In genomic region chr12:68240079-68240478, GRCh38 we compare ENCODE assay signal across 1 cellular context.
TF ChIP-seq lines count a peak whose summit lies in the region.

No MANE protein-coding gene starts in this region.

TF ChIP-seq in K562, 482 proteins besides CTCF, POLR2A, EP300 and RAD21 (continued from another document):
- TF ChIP-seq RCOR1 (IDR thresholded peaks at IDR 0.05; ENCODE audit: borderline replicate concordance in 1 of 2, low read depth in 2 of 2, low read length in 2 of 2) = peak in 1 of 2 experiments; percentile 63; a peak in 1 of 4 replicates
- TF ChIP-seq KAT7 (CRISPR knock-in tag; IDR thresholded peaks at IDR 0.05; ENCODE audit: borderline replicate concordance) = no peak
- TF ChIP-seq NFE2 (IDR thresholded peaks at IDR 0.05; ENCODE audit: low read depth) = 0 out of 2 replicates have a peak, but pooled peaks have one; percentile 17
- TF ChIP-seq MYC (IDR thresholded peaks at IDR 0.05; ENCODE audit: low read depth, low read length) = 0 out of 2 replicates have a peak, but pooled peaks have one; percentile 26
- TF ChIP-seq MYC (CRISPR knock-in tag; IDR thresholded peaks at IDR 0.05; ENCODE audit: borderline replicate concordance, low read depth) = no peak
- peak; percentile 97 for TF ChIP-seq FOSL1 (tag; conservative IDR thresholded peaks at IDR 0.05)
- peak; percentile 7 for TF ChIP-seq FOS (IDR thresholded peaks at IDR 0.05; ENCODE audit: extremely low read depth, insufficient read length)
- peak; percentile 82 for TF ChIP-seq DPF2 (IDR thresholded peaks at IDR 0.05)
- TF ChIP-seq GATA2 (CRISPR knock-in tag; IDR thresholded peaks at IDR 0.05) = peak; percentile 21; the same call in 1 of the 2 replicates
- no peak for TF ChIP-seq ILK (tag; IDR thresholded peaks at IDR 0.05; ENCODE audit: borderline replicate concordance, low read depth)
- TF ChIP-seq ID3 (CRISPR knock-in tag; IDR thresholded peaks at IDR 0.05) = no peak
- TF ChIP-seq ID3 (tag; IDR thresholded peaks at IDR 0.05) = no peak
- no peak for TF ChIP-seq BCOR (IDR thresholded peaks at IDR 0.05)
- TF ChIP-seq SMARCA4 (IDR thresholded peaks at IDR 0.05) = peak; percentile 81
- peak; percentile 97 for TF ChIP-seq MYNN (IDR thresholded peaks at IDR 0.05)
- peak; percentile 79; the same call in 1 of the 2 replicates for TF ChIP-seq MYNN (CRISPR knock-in tag; IDR thresholded peaks at IDR 0.05)
- peak; percentile 60; the same call in 1 of the 2 replicates for TF ChIP-seq L3MBTL2 (IDR thresholded peaks at IDR 0.05)
- peak; percentile 92 for TF ChIP-seq ATF3 (IDR thresholded peaks at IDR 0.05)
- no peak; the same call in 1 of the 2 replicates for TF ChIP-seq ATF3 (CRISPR knock-in tag; conservative IDR thresholded peaks at IDR 0.05)
- peak; percentile 66 for TF ChIP-seq RFX1 (IDR thresholded peaks at IDR 0.05)
